In the genomic region with DNA sequence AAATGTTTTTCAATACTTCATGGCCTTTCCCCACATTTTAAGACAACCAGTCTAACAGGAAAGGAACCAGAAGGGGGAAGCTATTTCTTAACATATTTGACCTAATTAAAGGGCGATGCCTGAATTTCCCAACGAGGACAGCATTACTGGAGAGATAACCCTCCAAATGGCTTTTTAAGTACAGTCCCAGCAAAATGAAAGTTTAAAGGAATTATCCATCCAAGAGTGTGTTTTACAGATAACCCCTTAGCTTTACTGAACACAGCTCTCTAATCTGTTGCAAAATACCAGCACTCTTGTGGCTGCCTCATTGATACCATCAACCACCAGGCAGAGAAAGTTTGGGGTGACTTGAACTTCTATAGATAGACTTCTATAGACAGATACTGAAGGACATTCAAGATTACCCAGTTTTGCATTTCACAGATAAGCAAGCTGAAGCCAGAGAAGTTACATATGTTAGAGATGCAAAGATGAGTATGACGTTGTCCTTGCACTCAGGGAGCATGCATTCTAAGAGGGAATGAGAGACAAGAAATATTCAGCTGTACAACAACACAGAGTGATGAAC, we compare ENCODE assay signal across 1 cellular context.
A peak's percentile ranks its signal among the peaks of the same experiment; 100 is the strongest.
TF ChIP-seq lines count a peak whose summit lies in the region.

No MANE protein-coding gene starts in this region.

TF ChIP-seq in K562, 482 proteins besides CTCF, POLR2A, EP300 and RAD21 (continued from another document):
- TF ChIP-seq FOXO4 (CRISPR knock-in tag; IDR thresholded peaks at IDR 0.05) (no peak), MEF2A (IDR thresholded peaks at IDR 0.05; ENCODE audit: control insufficient read depth, low read depth, low read length) (peak; percentile 76), ZNF79 (CRISPR knock-in tag; IDR thresholded peaks at IDR 0.05; ENCODE audit: low read depth) (no peak), ZNF212 (CRISPR knock-in tag; IDR thresholded peaks at IDR 0.05) (no peak), WHSC1 (IDR thresholded peaks at IDR 0.05; ENCODE audit: low read length) (no peak), PREB (CRISPR knock-in tag; IDR thresholded peaks at IDR 0.05) (no peak), KDM4B (IDR thresholded peaks at IDR 0.05; ENCODE audit: borderline replicate concordance in 2 of 2, low read depth in 1 of 2) (no peak), RNF2 (IDR thresholded peaks at IDR 0.05) (peak; percentile 80), CCAR2 (IDR thresholded peaks at IDR 0.05; ENCODE audit: low read depth, low read length) (no peak), MCM5 (IDR thresholded peaks at IDR 0.05; ENCODE audit: low read depth) (no peak), FOXK1 (CRISPR knock-in tag; IDR thresholded peaks at IDR 0.05; ENCODE audit: borderline replicate concordance) (no peak), TEAD1 (CRISPR knock-in tag; IDR thresholded peaks at IDR 0.05) (peak; percentile 79 to 87; a peak in 3 of 4 replicates), SIN3A (IDR thresholded peaks at IDR 0.05; ENCODE audit: borderline replicate concordance in 2 of 2, control insufficient read depth in 1 of 2, low read depth in 2 of 2, low read length in 2 of 2) (no peak), THRA (IDR thresholded peaks at IDR 0.05) (no peak), NFRKB (IDR thresholded peaks at IDR 0.05; ENCODE audit: low read depth) (no peak), FOXA1 (IDR thresholded peaks at IDR 0.05; ENCODE audit: borderline replicate concordance) (no peak), GABPB1 (CRISPR knock-in tag; IDR thresholded peaks at IDR 0.05) (no peak), HNRNPLL (IDR thresholded peaks at IDR 0.05; ENCODE audit: low read depth, low read length, poor library complexity, severe bottlenecking) (no peak), NR1H2 (CRISPR knock-in tag; IDR thresholded peaks at IDR 0.05) (no peak), MCM2 (IDR thresholded peaks at IDR 0.05; ENCODE audit: low read depth) (no peak)
- TF ChIP-seq, protein P1, sequence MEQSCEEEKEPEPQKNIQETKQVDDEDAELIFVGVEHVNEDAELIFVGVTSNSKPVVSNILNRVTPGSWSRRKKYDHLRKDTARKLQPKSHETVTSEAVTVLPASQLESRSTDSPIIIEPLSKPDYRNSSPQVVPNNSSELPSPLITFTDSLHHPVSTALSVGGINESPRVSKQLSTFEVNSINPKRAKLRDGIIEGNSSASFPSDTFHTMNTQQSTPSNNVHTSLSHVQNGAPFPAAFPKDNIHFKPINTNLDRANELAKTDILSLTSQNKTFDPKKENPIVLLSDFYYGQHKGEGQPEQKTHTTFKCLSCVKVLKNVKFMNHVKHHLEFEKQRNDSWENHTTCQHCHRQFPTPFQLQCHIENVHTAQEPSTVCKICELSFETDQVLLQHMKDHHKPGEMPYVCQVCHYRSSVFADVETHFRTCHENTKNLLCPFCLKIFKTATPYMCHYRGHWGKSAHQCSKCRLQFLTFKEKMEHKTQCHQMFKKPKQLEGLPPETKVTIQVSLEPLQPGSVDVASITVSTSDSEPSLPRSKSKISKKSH (CRISPR knock-in tag; IDR thresholded peaks at IDR 0.05): no peak
- TF ChIP-seq, protein P2, sequence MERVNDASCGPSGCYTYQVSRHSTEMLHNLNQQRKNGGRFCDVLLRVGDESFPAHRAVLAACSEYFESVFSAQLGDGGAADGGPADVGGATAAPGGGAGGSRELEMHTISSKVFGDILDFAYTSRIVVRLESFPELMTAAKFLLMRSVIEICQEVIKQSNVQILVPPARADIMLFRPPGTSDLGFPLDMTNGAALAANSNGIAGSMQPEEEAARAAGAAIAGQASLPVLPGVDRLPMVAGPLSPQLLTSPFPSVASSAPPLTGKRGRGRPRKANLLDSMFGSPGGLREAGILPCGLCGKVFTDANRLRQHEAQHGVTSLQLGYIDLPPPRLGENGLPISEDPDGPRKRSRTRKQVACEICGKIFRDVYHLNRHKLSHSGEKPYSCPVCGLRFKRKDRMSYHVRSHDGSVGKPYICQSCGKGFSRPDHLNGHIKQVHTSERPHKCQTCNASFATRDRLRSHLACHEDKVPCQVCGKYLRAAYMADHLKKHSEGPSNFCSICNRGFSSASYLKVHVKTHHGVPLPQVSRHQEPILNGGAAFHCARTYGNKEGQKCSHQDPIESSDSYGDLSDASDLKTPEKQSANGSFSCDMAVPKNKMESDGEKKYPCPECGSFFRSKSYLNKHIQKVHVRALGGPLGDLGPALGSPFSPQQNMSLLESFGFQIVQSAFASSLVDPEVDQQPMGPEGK (CRISPR knock-in tag; IDR thresholded peaks at IDR 0.05; ENCODE audit: borderline replicate concordance): no peak
